In the genomic region with DNA sequence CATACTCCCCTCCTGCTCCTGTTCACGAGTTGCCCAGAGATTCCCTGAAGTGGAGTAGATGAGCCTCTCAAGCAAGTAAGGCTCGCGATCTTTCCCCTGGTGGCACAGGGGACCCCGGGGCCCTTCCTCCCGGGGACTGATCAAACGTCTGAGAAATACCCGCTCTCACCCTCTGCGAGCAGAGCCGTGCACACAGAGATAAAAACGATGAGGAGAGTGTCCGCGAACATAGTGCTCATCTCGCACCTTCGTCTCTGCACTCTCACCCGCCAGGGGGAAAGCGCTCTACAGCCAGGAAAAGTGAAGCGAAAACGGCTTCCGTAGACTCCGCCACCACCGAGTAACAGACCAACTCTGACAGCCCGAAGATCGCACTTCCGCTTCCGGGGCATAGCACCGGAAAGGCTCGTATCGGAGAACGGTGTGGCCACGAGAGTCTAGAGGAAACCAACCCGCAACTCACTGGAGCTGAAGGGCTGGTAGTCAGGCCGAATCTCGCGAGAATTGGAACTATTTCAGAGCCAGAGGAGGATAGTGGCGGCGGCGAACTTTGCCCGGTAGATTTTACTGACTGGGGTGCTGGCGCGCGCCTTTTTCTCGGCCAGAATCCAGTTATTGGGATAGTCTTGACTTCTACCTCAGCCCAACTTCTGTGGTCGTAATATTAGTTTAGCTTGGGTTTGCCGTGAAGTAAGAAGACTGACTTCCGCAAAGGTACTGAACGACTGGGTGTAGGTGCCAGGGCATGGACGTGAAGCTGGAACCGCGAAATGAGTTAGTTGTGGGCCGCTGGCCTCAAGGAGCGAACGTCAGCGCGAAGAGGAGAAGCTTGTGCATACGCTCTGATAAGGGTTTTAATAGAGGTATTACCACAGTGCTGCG, we compare ENCODE assay signal across 1 cellular context.
TF ChIP-seq lines count a peak whose summit lies in the region.

A gene with protein sequence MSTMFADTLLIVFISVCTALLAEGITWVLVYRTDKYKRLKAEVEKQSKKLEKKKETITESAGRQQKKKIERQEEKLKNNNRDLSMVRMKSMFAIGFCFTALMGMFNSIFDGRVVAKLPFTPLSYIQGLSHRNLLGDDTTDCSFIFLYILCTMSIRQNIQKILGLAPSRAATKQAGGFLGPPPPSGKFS (minus strand): TSS at position 356 of the 882 bp plus-strand sequence. CDS start 117 bp downstream, at position 239.

TF ChIP-seq in HepG2, 621 proteins besides CTCF, POLR2A, EP300 and RAD21 (continued from another document and continues in another):
- peak; percentile 42; the same call in 1 of the 2 replicates for TF ChIP-seq ZNF430 (CRISPR knock-in tag; IDR thresholded peaks at IDR 0.05)
- no peak for TF ChIP-seq SRSF9 (IDR thresholded peaks at IDR 0.05; ENCODE audit: borderline replicate concordance, insufficient read depth, low read depth, low read length, poor library complexity, severe bottlenecking)
- TF ChIP-seq ARNTL (CRISPR knock-in tag; IDR thresholded peaks at IDR 0.05), result no peak; the same call in 1 of the 2 replicates
- TF ChIP-seq CENPX (CRISPR knock-in tag; IDR thresholded peaks at IDR 0.05), result no peak
- 0 out of 2 replicates have a peak, but pooled peaks have one; percentile 6 for TF ChIP-seq ZNF510 (CRISPR knock-in tag; IDR thresholded peaks at IDR 0.05; ENCODE audit: low read depth)
- TF ChIP-seq, protein P1, sequence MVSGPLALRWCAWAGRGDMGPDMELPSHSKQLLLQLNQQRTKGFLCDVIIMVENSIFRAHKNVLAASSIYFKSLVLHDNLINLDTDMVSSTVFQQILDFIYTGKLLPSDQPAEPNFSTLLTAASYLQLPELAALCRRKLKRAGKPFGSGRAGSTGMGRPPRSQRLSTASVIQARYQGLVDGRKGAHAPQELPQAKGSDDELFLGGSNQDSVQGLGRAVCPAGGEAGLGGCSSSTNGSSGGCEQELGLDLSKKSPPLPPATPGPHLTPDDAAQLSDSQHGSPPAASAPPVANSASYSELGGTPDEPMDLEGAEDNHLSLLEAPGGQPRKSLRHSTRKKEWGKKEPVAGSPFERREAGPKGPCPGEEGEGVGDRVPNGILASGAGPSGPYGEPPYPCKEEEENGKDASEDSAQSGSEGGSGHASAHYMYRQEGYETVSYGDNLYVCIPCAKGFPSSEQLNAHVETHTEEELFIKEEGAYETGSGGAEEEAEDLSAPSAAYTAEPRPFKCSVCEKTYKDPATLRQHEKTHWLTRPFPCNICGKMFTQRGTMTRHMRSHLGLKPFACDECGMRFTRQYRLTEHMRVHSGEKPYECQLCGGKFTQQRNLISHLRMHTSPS (CRISPR knock-in tag; IDR thresholded peaks at IDR 0.05; ENCODE audit: low read depth), result no peak
- no peak for TF ChIP-seq RBAK (CRISPR knock-in tag; IDR thresholded peaks at IDR 0.05)
- 0 out of 2 replicates have a peak, but pooled peaks have one; percentile 14 for TF ChIP-seq FOSL1 (CRISPR knock-in tag; IDR thresholded peaks at IDR 0.05; ENCODE audit: borderline replicate concordance)
- TF ChIP-seq FOXJ3 (CRISPR knock-in tag; IDR thresholded peaks at IDR 0.05; ENCODE audit: borderline replicate concordance), result peak; percentile 82; the same call in 1 of the 2 replicates
- TF ChIP-seq, protein P2, sequence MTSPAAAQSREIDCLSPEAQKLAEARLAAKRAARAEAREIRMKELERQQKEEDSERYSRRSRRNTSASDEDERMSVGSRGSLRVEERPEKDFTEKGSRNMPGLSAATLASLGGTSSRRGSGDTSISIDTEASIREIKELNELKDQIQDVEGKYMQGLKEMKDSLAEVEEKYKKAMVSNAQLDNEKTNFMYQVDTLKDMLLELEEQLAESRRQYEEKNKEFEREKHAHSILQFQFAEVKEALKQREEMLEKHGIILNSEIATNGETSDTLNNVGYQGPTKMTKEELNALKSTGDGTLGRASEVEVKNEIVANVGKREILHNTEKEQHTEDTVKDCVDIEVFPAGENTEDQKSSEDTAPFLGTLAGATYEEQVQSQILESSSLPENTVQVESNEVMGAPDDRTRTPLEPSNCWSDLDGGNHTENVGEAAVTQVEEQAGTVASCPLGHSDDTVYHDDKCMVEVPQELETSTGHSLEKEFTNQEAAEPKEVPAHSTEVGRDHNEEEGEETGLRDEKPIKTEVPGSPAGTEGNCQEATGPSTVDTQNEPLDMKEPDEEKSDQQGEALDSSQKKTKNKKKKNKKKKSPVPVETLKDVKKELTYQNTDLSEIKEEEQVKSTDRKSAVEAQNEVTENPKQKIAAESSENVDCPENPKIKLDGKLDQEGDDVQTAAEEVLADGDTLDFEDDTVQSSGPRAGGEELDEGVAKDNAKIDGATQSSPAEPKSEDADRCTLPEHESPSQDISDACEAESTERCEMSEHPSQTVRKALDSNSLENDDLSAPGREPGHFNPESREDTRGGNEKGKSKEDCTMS (CRISPR knock-in tag; conservative IDR thresholded peaks at IDR 0.05), result no peak
- TF ChIP-seq HHEX (CRISPR knock-in tag; IDR thresholded peaks at IDR 0.05), result no peak
- peak; percentile 42 for TF ChIP-seq STAG1 (CRISPR knock-in tag; IDR thresholded peaks at IDR 0.05)
- no peak for TF ChIP-seq SMARCE1 (IDR thresholded peaks at IDR 0.05; ENCODE audit: borderline replicate concordance)
- TF ChIP-seq HIVEP1 (CRISPR knock-in tag; IDR thresholded peaks at IDR 0.05), result peak; percentile 84
- TF ChIP-seq, protein P3, sequence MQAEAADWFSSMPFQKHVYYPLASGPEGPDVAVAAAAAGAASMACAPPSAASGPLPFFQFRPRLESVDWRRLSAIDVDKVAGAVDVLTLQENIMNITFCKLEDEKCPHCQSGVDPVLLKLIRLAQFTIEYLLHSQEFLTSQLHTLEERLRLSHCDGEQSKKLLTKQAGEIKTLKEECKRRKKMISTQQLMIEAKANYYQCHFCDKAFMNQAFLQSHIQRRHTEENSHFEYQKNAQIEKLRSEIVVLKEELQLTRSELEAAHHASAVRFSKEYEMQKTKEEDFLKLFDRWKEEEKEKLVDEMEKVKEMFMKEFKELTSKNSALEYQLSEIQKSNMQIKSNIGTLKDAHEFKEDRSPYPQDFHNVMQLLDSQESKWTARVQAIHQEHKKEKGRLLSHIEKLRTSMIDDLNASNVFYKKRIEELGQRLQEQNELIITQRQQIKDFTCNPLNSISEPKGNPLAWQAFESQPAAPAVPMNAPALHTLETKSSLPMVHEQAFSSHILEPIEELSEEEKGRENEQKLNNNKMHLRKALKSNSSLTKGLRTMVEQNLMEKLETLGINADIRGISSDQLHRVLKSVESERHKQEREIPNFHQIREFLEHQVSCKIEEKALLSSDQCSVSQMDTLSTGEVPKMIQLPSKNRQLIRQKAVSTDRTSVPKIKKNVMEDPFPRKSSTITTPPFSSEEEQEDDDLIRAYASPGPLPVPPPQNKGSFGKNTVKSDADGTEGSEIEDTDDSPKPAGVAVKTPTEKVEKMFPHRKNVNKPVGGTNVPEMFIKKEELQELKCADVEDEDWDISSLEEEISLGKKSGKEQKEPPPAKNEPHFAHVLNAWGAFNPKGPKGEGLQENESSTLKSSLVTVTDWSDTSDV (CRISPR knock-in tag; IDR thresholded peaks at IDR 0.05), result 0 out of 2 replicates have a peak, but pooled peaks have one; percentile 44
- peak; percentile 84; the same call in 1 of the 2 replicates for TF ChIP-seq REL (CRISPR knock-in tag; conservative IDR thresholded peaks at IDR 0.05)
- TF ChIP-seq MEIS2 (CRISPR knock-in tag; IDR thresholded peaks at IDR 0.05), result no peak; the same call in none of the 2 replicates
- TF ChIP-seq MTA3 (CRISPR knock-in tag; IDR thresholded peaks at IDR 0.05), result no peak
- peak; percentile 57; the same call in 1 of the 2 replicates for TF ChIP-seq REPIN1 (CRISPR knock-in tag; IDR thresholded peaks at IDR 0.05; ENCODE audit: borderline replicate concordance, low read depth)
- no peak for TF ChIP-seq MAFK (conservative IDR thresholded peaks at IDR 0.05 in 1 of 2, IDR thresholded peaks at IDR 0.05 in 1 of 2; ENCODE audit: low read length in 2 of 2)
- TF ChIP-seq, protein P4, sequence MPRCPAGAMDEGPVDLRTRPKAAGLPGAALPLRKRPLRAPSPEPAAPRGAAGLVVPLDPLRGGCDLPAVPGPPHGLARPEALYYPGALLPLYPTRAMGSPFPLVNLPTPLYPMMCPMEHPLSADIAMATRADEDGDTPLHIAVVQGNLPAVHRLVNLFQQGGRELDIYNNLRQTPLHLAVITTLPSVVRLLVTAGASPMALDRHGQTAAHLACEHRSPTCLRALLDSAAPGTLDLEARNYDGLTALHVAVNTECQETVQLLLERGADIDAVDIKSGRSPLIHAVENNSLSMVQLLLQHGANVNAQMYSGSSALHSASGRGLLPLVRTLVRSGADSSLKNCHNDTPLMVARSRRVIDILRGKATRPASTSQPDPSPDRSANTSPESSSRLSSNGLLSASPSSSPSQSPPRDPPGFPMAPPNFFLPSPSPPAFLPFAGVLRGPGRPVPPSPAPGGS (CRISPR knock-in tag; IDR thresholded peaks at IDR 0.05), result peak; percentile 71; the same call in 1 of the 2 replicates
- no peak for TF ChIP-seq ZNF10 (CRISPR knock-in tag; IDR thresholded peaks at IDR 0.05; ENCODE audit: borderline replicate concordance, low read depth)
- TF ChIP-seq, protein P5, sequence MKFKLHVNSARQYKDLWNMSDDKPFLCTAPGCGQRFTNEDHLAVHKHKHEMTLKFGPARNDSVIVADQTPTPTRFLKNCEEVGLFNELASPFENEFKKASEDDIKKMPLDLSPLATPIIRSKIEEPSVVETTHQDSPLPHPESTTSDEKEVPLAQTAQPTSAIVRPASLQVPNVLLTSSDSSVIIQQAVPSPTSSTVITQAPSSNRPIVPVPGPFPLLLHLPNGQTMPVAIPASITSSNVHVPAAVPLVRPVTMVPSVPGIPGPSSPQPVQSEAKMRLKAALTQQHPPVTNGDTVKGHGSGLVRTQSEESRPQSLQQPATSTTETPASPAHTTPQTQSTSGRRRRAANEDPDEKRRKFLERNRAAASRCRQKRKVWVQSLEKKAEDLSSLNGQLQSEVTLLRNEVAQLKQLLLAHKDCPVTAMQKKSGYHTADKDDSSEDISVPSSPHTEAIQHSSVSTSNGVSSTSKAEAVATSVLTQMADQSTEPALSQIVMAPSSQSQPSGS (CRISPR knock-in tag; IDR thresholded peaks at IDR 0.05), result peak; percentile 63; the same call in 1 of the 2 replicates
- peak; percentile 75; the same call in 1 of the 2 replicates for TF ChIP-seq TBX2 (CRISPR knock-in tag; IDR thresholded peaks at IDR 0.05; ENCODE audit: borderline replicate concordance)
- TF ChIP-seq, protein P6, sequence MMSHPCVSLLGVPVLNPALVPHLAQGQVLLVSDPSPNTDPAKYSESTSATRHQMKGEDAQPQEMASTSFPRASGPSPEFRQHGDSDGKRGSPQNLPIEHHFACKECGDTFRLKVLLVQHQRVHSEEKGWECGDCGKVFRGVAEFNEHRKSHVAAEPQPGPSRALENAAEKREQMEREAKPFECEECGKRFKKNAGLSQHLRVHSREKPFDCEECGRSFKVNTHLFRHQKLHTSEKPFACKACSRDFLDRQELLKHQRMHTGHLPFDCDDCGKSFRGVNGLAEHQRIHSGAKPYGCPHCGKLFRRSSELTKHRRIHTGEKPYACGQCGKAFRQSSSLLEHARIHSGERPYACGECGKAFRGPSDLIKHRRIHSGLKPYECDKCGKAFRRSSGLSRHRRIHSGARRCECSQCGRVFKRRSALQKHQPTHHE (CRISPR knock-in tag; IDR thresholded peaks at IDR 0.05; ENCODE audit: borderline replicate concordance), result peak; percentile 16; the same call in 1 of the 2 replicates
- no peak for TF ChIP-seq ZNF496 (CRISPR knock-in tag; IDR thresholded peaks at IDR 0.05; ENCODE audit: insufficient replicate concordance)
- TF ChIP-seq NR2F6 (IDR thresholded peaks at IDR 0.05), result no peak
- 0 out of 2 replicates have a peak, but pooled peaks have one; percentile 30 for TF ChIP-seq NR2F6 (CRISPR knock-in tag; IDR thresholded peaks at IDR 0.05)
- no peak for TF ChIP-seq ZNF251 (CRISPR knock-in tag; IDR thresholded peaks at IDR 0.05)
- TF ChIP-seq THAP11 (CRISPR knock-in tag; IDR thresholded peaks at IDR 0.05), result peak; percentile 96
- peak; percentile 81 for TF ChIP-seq TAF1 (CRISPR knock-in tag; IDR thresholded peaks at IDR 0.05)
- TF ChIP-seq ZNF713 (CRISPR knock-in tag; IDR thresholded peaks at IDR 0.05), result peak; percentile 82; the same call in 1 of the 2 replicates
- TF ChIP-seq, protein P7, sequence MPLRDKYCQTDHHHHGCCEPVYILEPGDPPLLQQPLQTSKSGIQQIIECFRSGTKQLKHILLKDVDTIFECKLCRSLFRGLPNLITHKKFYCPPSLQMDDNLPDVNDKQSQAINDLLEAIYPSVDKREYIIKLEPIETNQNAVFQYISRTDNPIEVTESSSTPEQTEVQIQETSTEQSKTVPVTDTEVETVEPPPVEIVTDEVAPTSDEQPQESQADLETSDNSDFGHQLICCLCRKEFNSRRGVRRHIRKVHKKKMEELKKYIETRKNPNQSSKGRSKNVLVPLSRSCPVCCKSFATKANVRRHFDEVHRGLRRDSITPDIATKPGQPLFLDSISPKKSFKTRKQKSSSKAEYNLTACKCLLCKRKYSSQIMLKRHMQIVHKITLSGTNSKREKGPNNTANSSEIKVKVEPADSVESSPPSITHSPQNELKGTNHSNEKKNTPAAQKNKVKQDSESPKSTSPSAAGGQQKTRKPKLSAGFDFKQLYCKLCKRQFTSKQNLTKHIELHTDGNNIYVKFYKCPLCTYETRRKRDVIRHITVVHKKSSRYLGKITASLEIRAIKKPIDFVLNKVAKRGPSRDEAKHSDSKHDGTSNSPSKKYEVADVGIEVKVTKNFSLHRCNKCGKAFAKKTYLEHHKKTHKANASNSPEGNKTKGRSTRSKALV (CRISPR knock-in tag; IDR thresholded peaks at IDR 0.05), result 0 out of 2 replicates have a peak, but pooled peaks have one; percentile 59
- TF ChIP-seq, protein P8, sequence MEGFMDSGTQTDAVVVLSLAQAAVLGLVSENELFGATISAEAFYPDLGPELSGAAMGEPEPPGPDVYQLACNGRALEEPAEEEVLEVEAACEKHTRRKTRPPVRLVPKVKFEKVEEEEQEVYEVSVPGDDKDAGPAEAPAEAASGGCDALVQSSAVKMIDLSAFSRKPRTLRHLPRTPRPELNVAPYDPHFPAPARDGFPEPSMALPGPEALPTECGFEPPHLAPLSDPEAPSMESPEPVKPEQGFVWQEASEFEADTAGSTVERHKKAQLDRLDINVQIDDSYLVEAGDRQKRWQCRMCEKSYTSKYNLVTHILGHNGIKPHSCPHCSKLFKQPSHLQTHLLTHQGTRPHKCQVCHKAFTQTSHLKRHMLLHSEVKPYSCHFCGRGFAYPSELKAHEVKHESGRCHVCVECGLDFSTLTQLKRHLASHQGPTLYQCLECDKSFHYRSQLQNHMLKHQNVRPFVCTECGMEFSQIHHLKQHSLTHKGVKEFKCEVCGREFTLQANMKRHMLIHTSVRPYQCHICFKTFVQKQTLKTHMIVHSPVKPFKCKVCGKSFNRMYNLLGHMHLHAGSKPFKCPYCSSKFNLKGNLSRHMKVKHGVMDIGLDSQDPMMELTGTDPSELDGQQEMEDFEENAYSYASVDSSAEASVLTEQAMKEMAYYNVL (CRISPR knock-in tag; IDR thresholded peaks at IDR 0.05; ENCODE audit: borderline replicate concordance), result peak; percentile 68; the same call in 1 of the 2 replicates
- no peak for TF ChIP-seq SMYD3 (CRISPR knock-in tag; IDR thresholded peaks at IDR 0.05)
